ENCODE assay signal across 8 cellular contexts in genomic region chr7:91264924-91265681, GRCh38. TPM values are rescaled to one million over a fixed set of nuclear protein-coding genes. Genes with fewer than 3 reads are reported as not detected.
DNase-seq lines count a peak whose midpoint lies in the region; ATAC-seq, FAIRE-seq and TF ChIP-seq lines count a peak whose summit lies in the region.

No MANE protein-coding gene starts in this region.

- peak overlapping the region; percentile 74 to 93 (median 88) for H3K27ac ChIP-seq in BLaER1 treated with 17β-estradiol and CSF1 and Interleukin-3, amounts not matched to agents 10 nM and 100 nM
- peak overlapping the region; percentile 89 for H3K27ac ChIP-seq in cardiac muscle cell

- peak overlapping the region; percentile 79 to 92 (median 88) for H3K4me3 ChIP-seq in BLaER1 treated with 17β-estradiol and CSF1 and Interleukin-3, amounts not matched to agents 10 nM and 100 nM
- peak overlapping the region; percentile 69 for H3K4me3 ChIP-seq in cardiac muscle cell

- H3K27me3 Mint-ChIP-seq in osteocyte (ENCODE audit: unreplicated experiment) = no peaks in the 10 kb centered on the region

- H4K20me1 ChIP-seq in BLaER1 treated with 17β-estradiol and CSF1 and Interleukin-3, amounts not matched to agents 10 nM and 100 nM = peaks cover 11 to 40% (median 24%) of the 10 kb centered on the region in 11 experiments; a peak in 19 of 22 replicates

- peaks cover 0 to 10% (median 0%) of the 10 kb centered on the region in 11 experiments; a peak in 3 of 22 replicates for H3K9me3 ChIP-seq in BLaER1 treated with 17β-estradiol and CSF1 and Interleukin-3, amounts not matched to agents 10 nM and 100 nM (replicated peaks in 1 of 11)
- no peaks in the 10 kb centered on the region for H3K9me3 ChIP-seq in cardiac muscle cell (ENCODE audit: low read depth)

- peaks cover 18 to 42% (median 33%) of the 10 kb centered on the region in 10 experiments for H3K4me1 ChIP-seq in BLaER1 treated with 17β-estradiol and CSF1 and Interleukin-3, amounts not matched to agents 10 nM and 100 nM
- peaks cover 10% of the 10 kb centered on the region for H3K4me1 ChIP-seq in cardiac muscle cell (ENCODE audit: low read depth)

- FAIRE-seq in D721Med (lab: Jason Lieb, UNC) = no peak

- H3K27ac Mint-ChIP-seq in activated naive CD4-positive, alpha-beta T cell treated with anti-CD3 and anti-CD28 coated beads, Interleukin-2, amount 50 U/mL, for 72 hours = no peak overlapping the region
- H3K27ac Mint-ChIP-seq in osteocyte (ENCODE audit: unreplicated experiment) = peak overlapping the region; percentile 85

- H3K9me3 Mint-ChIP-seq in activated naive CD4-positive, alpha-beta T cell treated with anti-CD3 and anti-CD28 coated beads, Interleukin-2, amount 50 U/mL, for 72 hours = no peaks in the 10 kb centered on the region
- no peaks in the 10 kb centered on the region for H3K9me3 Mint-ChIP-seq in osteocyte (ENCODE audit: unreplicated experiment)

- H3K4me1 Mint-ChIP-seq in osteocyte (ENCODE audit: unreplicated experiment) = peaks cover 44% of the 10 kb centered on the region

- peak overlapping the region; percentile 80 to 90 (median 87) for H3K9ac ChIP-seq in BLaER1 treated with 17β-estradiol and CSF1 and Interleukin-3, amounts not matched to agents 10 nM and 100 nM

- H3K36me3 Mint-ChIP-seq in activated naive CD4-positive, alpha-beta T cell treated with anti-CD3 and anti-CD28 coated beads, Interleukin-2, amount 50 U/mL, for 72 hours = peaks cover 4 to 15% of the 10 kb centered on the region in 2 donors
- peaks cover 4% of the 10 kb centered on the region for H3K36me3 Mint-ChIP-seq in osteocyte (ENCODE audit: unreplicated experiment)

- peaks cover 5 to 14% (median 9%) of the 10 kb centered on the region in 11 experiments; a peak in 15 of 22 replicates for H3K27me3 ChIP-seq in BLaER1 treated with 17β-estradiol and CSF1 and Interleukin-3, amounts not matched to agents 10 nM and 100 nM
- H3K27me3 ChIP-seq in cardiac muscle cell = peaks cover 70% of the 10 kb centered on the region

- peaks cover 0 to 18% (median 9%) of the 10 kb centered on the region in 11 experiments; a peak in 10 of 22 replicates for H3K36me3 ChIP-seq in BLaER1 treated with 17β-estradiol and CSF1 and Interleukin-3, amounts not matched to agents 10 nM and 100 nM
- H3K36me3 ChIP-seq in cardiac muscle cell = no peaks in the 10 kb centered on the region

- H3K4me3 Mint-ChIP-seq in osteocyte (ENCODE audit: unreplicated experiment) = peak overlapping the region; percentile 90

- DNase-seq in NCI-H2196 (lab: John Stamatoyannopoulos, UW; ENCODE audit: unreplicated experiment) (peak; percentile 37), cardiac muscle cell (ENCODE audit: low read depth in 1 of 2, low spot score in 1 of 2) (peak; percentile 69 to 81), osteocyte (ENCODE audit: extremely low spot score, unreplicated experiment) (no peak), D721Med (ENCODE audit: insufficient read length, low spot score) (no peak)
- peak in 1 of 2 donors; percentile 44 for DNase-seq in activated naive CD4-positive, alpha-beta T cell treated with anti-CD3 and anti-CD28 coated beads, Interleukin-2, amount 50 U/mL, for 72 hours (ENCODE audit: low spot score in 2 of 2)

- no peak for TF ChIP-seq CTCF in cardiac muscle cell (IDR thresholded peaks at IDR 0.05; ENCODE audit: low read depth, low read length)
- TF ChIP-seq CTCF in osteocyte (IDR thresholded peaks at IDR 0.05) = no peak
- TF ChIP-seq CTCF in D721Med (IDR thresholded peaks at IDR 0.05; ENCODE audit: insufficient read depth, missing control alignments) = no peak

- ATAC-seq in GM18870 (IDR thresholded peaks at IDR 0.05; ENCODE audit: unreplicated experiment) (peak; percentile 29), HG03064 (IDR thresholded peaks at IDR 0.05; ENCODE audit: low read depth, unreplicated experiment) (peak; percentile 35)
- peak; percentile 33 to 53 for ATAC-seq in activated naive CD4-positive, alpha-beta T cell treated with anti-CD3 and anti-CD28 coated beads, Interleukin-2, amount 50 U/mL, for 72 hours

- peak overlapping the region; percentile 83 to 99 (median 97) for H3K4me2 ChIP-seq in BLaER1 treated with 17β-estradiol and CSF1 and Interleukin-3, amounts not matched to agents 10 nM and 100 nM

RNA-seq across cellular contexts. Expression of gene FZD1, which starts 0.9 kb away (rescaled TPM):
- total RNA-seq in activated naive CD4-positive, alpha-beta T cell treated with anti-CD3 and anti-CD28 coated beads, Interleukin-2, amount 50 U/mL, for 72 hours = 1 to 10 TPM in 1 of 2 donors, under 1 TPM in 1; 0.52 to 2.3 TPM
- 14.9 and 19.0 TPM in 2 replicates for total RNA-seq in cardiac muscle cell
- polyA plus RNA-seq in cardiac muscle cell = 11.2 and 14.2 TPM in 2 replicates
- 19.4 and 20.0 TPM in 2 replicates for total RNA-seq in osteocyte

Comparison
In these comparisons a context has a peak if more than half of its experiments do, and no peak if none do; other contexts are left out.
1. DNase-seq: peak in NCI-H2196 (single experiment) and cardiac muscle cell (2 of 2); none in osteocyte (single experiment) and D721Med (single experiment).
2. Peak in every context shown above with its lines, with median percentiles within 50 percentile points of each other: ATAC-seq.